ENCODE assay signal across 1 cellular context in genomic region chr2:44943693-44944101, GRCh38.
TF ChIP-seq lines count a peak whose summit lies in the region.

No MANE protein-coding gene starts in this region.

TF ChIP-seq in SK-N-SH, 30 proteins besides CTCF, POLR2A, EP300 and RAD21 (continued from another document):
- no peak for TF ChIP-seq MEF2A (IDR thresholded peaks at IDR 0.05; ENCODE audit: borderline replicate concordance, low read depth)
